9 cellular contexts compared by ENCODE assay signal in the genomic region with DNA sequence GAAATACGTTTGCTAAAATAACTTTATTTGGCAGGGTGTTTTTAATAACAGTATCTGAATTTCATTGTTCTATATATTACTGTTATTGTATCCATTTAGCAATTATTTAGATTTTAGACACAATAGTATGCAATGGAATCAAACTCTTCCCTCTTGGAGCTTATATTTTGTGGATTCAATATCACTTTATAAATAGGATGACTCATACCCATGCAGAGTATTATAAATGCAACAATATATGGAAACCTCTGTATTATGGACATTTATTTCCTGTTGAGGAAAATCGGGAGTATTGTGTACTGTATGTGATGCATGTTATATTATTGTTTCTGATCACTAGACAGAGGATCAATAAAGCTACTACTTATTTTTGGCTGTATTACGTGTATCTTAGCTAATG. TPM values are rescaled to one million over a fixed set of nuclear protein-coding genes. Genes with fewer than 3 reads are reported as not detected.
DNase-seq lines count a peak whose midpoint lies in the region; ATAC-seq and TF ChIP-seq lines count a peak whose summit lies in the region.
"Had no signal": no experiment of that assay in that cellular context is flagged by ENCODE, and none has a peak within 500 bp of the region (broad histone marks: within the 10 kb centered on the region; RNA-seq: fewer than 3 reads in every experiment).

No MANE protein-coding gene starts in this region.

- no peaks in the 10 kb centered on the region for H3K9me3 Mint-ChIP-seq in stimulated activated effector memory CD8-positive, alpha-beta T cell treated with anti-CD3 and anti-CD28 coated beads, Interleukin-12 subunit alpha, Interleukin-12 subunit beta, amount 100 ng/mL, for 72 hours

- H3K27ac ChIP-seq in WERI-Rb-1 (no peak overlapping the region), foreskin keratinocyte (peak overlapping the region; percentile 31)

- no peak for ATAC-seq in foreskin keratinocyte
- no peak for ATAC-seq in stimulated activated effector memory CD8-positive, alpha-beta T cell treated with anti-CD3 and anti-CD28 coated beads, Interleukin-12 subunit alpha, Interleukin-12 subunit beta, amount 100 ng/mL, for 72 hours

- H3K27ac Mint-ChIP-seq in stimulated activated effector memory CD8-positive, alpha-beta T cell treated with anti-CD3 and anti-CD28 coated beads, Interleukin-12 subunit alpha, Interleukin-12 subunit beta, amount 100 ng/mL, for 72 hours = peak overlapping the region; percentile 97

- peaks cover 31% of the 10 kb centered on the region for H3K4me1 Mint-ChIP-seq in stimulated activated effector memory CD8-positive, alpha-beta T cell treated with anti-CD3 and anti-CD28 coated beads, Interleukin-12 subunit alpha, Interleukin-12 subunit beta, amount 100 ng/mL, for 72 hours

- peaks cover 17% of the 10 kb centered on the region for H3K36me3 Mint-ChIP-seq in stimulated activated effector memory CD8-positive, alpha-beta T cell treated with anti-CD3 and anti-CD28 coated beads, Interleukin-12 subunit alpha, Interleukin-12 subunit beta, amount 100 ng/mL, for 72 hours

- H3K9me3 ChIP-seq in WERI-Rb-1 (ENCODE audit: severe bottlenecking) = no peaks in the 10 kb centered on the region

- TF ChIP-seq CTCF in WERI-Rb-1 (IDR thresholded peaks at IDR 0.05; ENCODE audit: low read depth, low read length) = no peak
- no peak for TF ChIP-seq CTCF in foreskin keratinocyte (conservative IDR thresholded peaks at IDR 0.05)
- TF ChIP-seq CTCF in GM13977 (IDR thresholded peaks at IDR 0.05; ENCODE audit: extremely low read depth, insufficient read depth, missing control alignments) = no peak

- peak; percentile 21 for DNase-seq in NCI-H748 treated with DMSO at 0.1 percent for 48 hours (lab: John Stamatoyannopoulos, UW)
- DNase-seq in NCI-H748 (lab: John Stamatoyannopoulos, UW; ENCODE audit: unreplicated experiment) = no peak
- DNase-seq in WERI-Rb-1 = no peak
- peak in 1 of 2 donors; percentile 11 for DNase-seq in foreskin keratinocyte
- no peak for DNase-seq in stimulated activated effector memory CD8-positive, alpha-beta T cell treated with anti-CD3 and anti-CD28 coated beads, Interleukin-12 subunit alpha, Interleukin-12 subunit beta, amount 100 ng/mL, for 72 hours (ENCODE audit: low spot score in 2 of 2)
- DNase-seq in HuH-7 (ENCODE audit: low spot score) = no peak
- no peak for DNase-seq in GM13977 (ENCODE audit: low spot score)
- no peak for DNase-seq in activated CD4-positive, CD25-positive, alpha-beta regulatory T cell (lab: John Stamatoyannopoulos, UW)
- DNase-seq: HCEC 1CT had no signal

- no peaks in the 10 kb centered on the region for H3K27me3 ChIP-seq in WERI-Rb-1 (ENCODE audit: insufficient read depth, low read depth, severe bottlenecking)
- H3K27me3 ChIP-seq in foreskin keratinocyte = no peaks in the 10 kb centered on the region

- peaks cover 27% of the 10 kb centered on the region for H3K4me1 ChIP-seq in foreskin keratinocyte

- H3K4me3 ChIP-seq in WERI-Rb-1 (ENCODE audit: low read depth, low read length) = peak overlapping the region; percentile 55

- in situ Hi-C loops in GM13977 (cut with MboI; ENCODE audit: low pct_unique_long_range_greater_than_20kb, low sequenced_read_pairs, unreplicated experiment) = no loop called here

- no peaks in the 10 kb centered on the region for H3K36me3 ChIP-seq in WERI-Rb-1

- peak overlapping the region; percentile 91 for H3K4me3 Mint-ChIP-seq in stimulated activated effector memory CD8-positive, alpha-beta T cell treated with anti-CD3 and anti-CD28 coated beads, Interleukin-12 subunit alpha, Interleukin-12 subunit beta, amount 100 ng/mL, for 72 hours

RNA-seq across cellular contexts. Expression of gene METTL15, which starts 0.7 kb away (rescaled TPM):
- total RNA-seq in foreskin keratinocyte = 10.2 and 11.5 TPM in 2 replicates
- polyA plus RNA-seq in foreskin keratinocyte = 3.9 and 4.6 TPM in 2 replicates

RNA-seq across cellular contexts. Expression of gene KIF18A, which starts 1.0 kb away (rescaled TPM):
- 13.9 and 16.8 TPM in 2 replicates for total RNA-seq in foreskin keratinocyte
- 3.3 and 5.1 TPM in 2 replicates for polyA plus RNA-seq in foreskin keratinocyte
